ENCODE assay signal across 28 cellular contexts in genomic region chr5:50722223-50722622, GRCh38.
"Had no signal": no experiment of that assay in that cellular context is flagged by ENCODE, and none has a peak within 500 bp of the region (broad histone marks: within the 10 kb centered on the region; RNA-seq: fewer than 3 reads in every experiment).

No MANE protein-coding gene starts in this region.

- H3K4me3 ChIP-seq: adrenal gland, ascending aorta, dorsolateral prefrontal cortex, esophagus squamous epithelium, gastroesophageal sphincter, heart left ventricle, neural progenitor cell, sigmoid colon, smooth muscle cell, thoracic aorta, upper lobe of left lung had no signal

- H2AFZ ChIP-seq: neural progenitor cell had no signal

- FAIRE-seq: colon had no signal

- H3K9ac ChIP-seq: neural progenitor cell had no signal

- H3K27me3 ChIP-seq: adrenal gland, ascending aorta, dorsolateral prefrontal cortex, esophagus squamous epithelium, gastroesophageal sphincter, heart left ventricle, neural progenitor cell, sigmoid colon, upper lobe of left lung had no signal

- H3K9me3 Mint-ChIP-seq: activated B cell treated with CpG ODN at 0.5 μM for 24 hours; activated naive CD4-positive, alpha-beta T cell treated with anti-CD3 and anti-CD28 coated beads, Interleukin-2, amount 10 ng/mL, durations not matched to agents 7 days and 5 days; activated T-cell treated with anti-CD3 and anti-CD28 coated beads, Interleukin-2, amount 50 U/mL, for 4 hours; neural progenitor cell had no signal

- H3K27me3 Mint-ChIP-seq: activated B cell treated with CpG ODN at 0.5 μM for 24 hours; activated CD4-positive, alpha-beta T cell treated with anti-CD3 and anti-CD28 coated beads for 36 hours; activated naive CD4-positive, alpha-beta T cell treated with anti-CD3 and anti-CD28 coated beads, Interleukin-2, amount 10 ng/mL, durations not matched to agents 7 days and 5 days; memory B cell had no signal

- H3K9me3 ChIP-seq: adrenal gland, ascending aorta, esophagus squamous epithelium, gastroesophageal sphincter, heart left ventricle, sigmoid colon, thoracic aorta, upper lobe of left lung had no signal

- ATAC-seq: activated CD4-positive, alpha-beta T cell treated with anti-CD3 and anti-CD28 coated beads for 36 hours; activated T-cell treated with anti-CD3 and anti-CD28 coated beads, Interleukin-2, amount 50 U/mL, for 4 hours; gastroesophageal sphincter; heart left ventricle; left colon had no signal

- H3K36me3 Mint-ChIP-seq: neural progenitor cell had no signal

- H3K4me2 ChIP-seq: neural progenitor cell, smooth muscle cell had no signal

- H3K36me3 ChIP-seq: adrenal gland, ascending aorta, esophagus squamous epithelium, gastroesophageal sphincter, heart left ventricle, neural progenitor cell, sigmoid colon, thoracic aorta, upper lobe of left lung had no signal

- H3K4me3 Mint-ChIP-seq: activated B cell treated with CpG ODN at 0.5 μM for 24 hours; activated CD4-positive, alpha-beta T cell treated with anti-CD3 and anti-CD28 coated beads for 36 hours; activated naive CD4-positive, alpha-beta T cell treated with anti-CD3 and anti-CD28 coated beads, Interleukin-2, amount 10 ng/mL, durations not matched to agents 7 days and 5 days; activated T-cell treated with anti-CD3 and anti-CD28 coated beads, Interleukin-2, amount 50 U/mL, for 4 hours; memory B cell; neural progenitor cell had no signal

- DNase-seq: activated B cell treated with CpG ODN at 0.5 μM for 24 hours; activated CD4-positive, alpha-beta T cell treated with anti-CD3 and anti-CD28 coated beads for 36 hours; activated CD4-positive, alpha-beta T cell treated with anti-CD3 and anti-CD28 coated beads, Interleukin-2, amount 50 U/mL, for 4 hours; activated CD8-positive, alpha-beta memory T cell treated with anti-CD3 and anti-CD28 coated beads for 24 hours; activated CD8-positive, alpha-beta memory T cell treated with anti-CD3 and anti-CD28 coated beads, Interleukin-2, amount 50 U/mL, for 4 hours; activated effector memory CD4-positive, alpha-beta T cell treated with Interleukin-2 at 50 U/mL for 16 hours; activated naive CD4-positive, alpha-beta T cell treated with anti-CD3 and anti-CD28 coated beads, Interleukin-2, amount 10 ng/mL, durations not matched to agents 7 days and 5 days; activated T-cell treated with anti-CD3 and anti-CD28 coated beads, Interleukin-2, amount 50 U/mL, for 4 hours; adrenal gland; central memory CD4-positive, alpha-beta T cell; dorsolateral prefrontal cortex; esophagus squamous epithelium; heart left ventricle; islet precursor cell; left colon; retina; sigmoid colon; stimulated activated CD4-positive, alpha-beta T cell treated with anti-CD3 and anti-CD28 coated beads, Interleukin-15, amount 100 ng/mL, for 24 hours; stimulated activated naive CD4-positive, alpha-beta T cell treated with Interleukin-2 at 50 U/mL for 16 hours; T1000; upper lobe of left lung had no signal

- H3K27ac ChIP-seq: adrenal gland, ascending aorta, esophagus squamous epithelium, gastroesophageal sphincter, heart left ventricle, neural progenitor cell, sigmoid colon, thoracic aorta, upper lobe of left lung had no signal

- H3K27ac Mint-ChIP-seq: activated B cell treated with CpG ODN at 0.5 μM for 24 hours; activated CD4-positive, alpha-beta T cell treated with anti-CD3 and anti-CD28 coated beads for 36 hours; activated naive CD4-positive, alpha-beta T cell treated with anti-CD3 and anti-CD28 coated beads, Interleukin-2, amount 10 ng/mL, durations not matched to agents 7 days and 5 days; memory B cell; neural progenitor cell had no signal
